Comparison of ENCODE assay signal across 20 cellular contexts in genomic region chr3:179318876-179319275, GRCh38.
"Had no signal": no experiment of that assay in that cellular context is flagged by ENCODE, and none has a peak within 500 bp of the region (broad histone marks: within the 10 kb centered on the region; RNA-seq: fewer than 3 reads in every experiment).

No MANE protein-coding gene starts in this region.

- H3K36me3 Mint-ChIP-seq: immature natural killer cell, naive B cell had no signal

- H3K4me3 ChIP-seq: coronary artery, dorsolateral prefrontal cortex, esophagus muscularis mucosa, lung, pancreas, smooth muscle cell, upper lobe of left lung, uterus had no signal

- H3K27me3 Mint-ChIP-seq: naive B cell had no signal

- H3K27ac Mint-ChIP-seq: immature natural killer cell, naive B cell, nephron, progenitor cell of endocrine pancreas had no signal

- ATAC-seq: left cardiac atrium, left ventricle myocardium superior, pancreas, right cardiac atrium had no signal

- DNase-seq: dorsolateral prefrontal cortex; effector CD8-positive, alpha-beta T cell; immature natural killer cell; left cardiac atrium; left ventricle myocardium superior; mesendoderm; naive B cell; occipital lobe; pancreas; right cardiac atrium; stimulated activated CD4-positive, alpha-beta T cell treated with anti-CD3 and anti-CD28 coated beads, Interleukin-2, amount 100 ng/mL, for 48 hours; stimulated activated naive CD4-positive, alpha-beta T cell treated with Interleukin-2 at 50 U/mL for 16 hours; upper lobe of left lung; uterus had no signal

- H3K9me3 Mint-ChIP-seq: immature natural killer cell, naive B cell, nephron had no signal

- H3K4me3 Mint-ChIP-seq: immature natural killer cell, naive B cell, nephron had no signal
